In genomic region chr5:136626531-136626930, GRCh38 we compare ENCODE assay signal across 25 cellular contexts.
DNase-seq lines count a peak whose midpoint lies in the region.
"Had no signal": no experiment of that assay in that cellular context is flagged by ENCODE, and none has a peak within 500 bp of the region (broad histone marks: within the 10 kb centered on the region; RNA-seq: fewer than 3 reads in every experiment).

No MANE protein-coding gene starts in this region.

- H3K4me3 Mint-ChIP-seq in immature natural killer cell = no peak overlapping the region
- H3K4me3 Mint-ChIP-seq: B cell; CD14-positive monocyte; CD4-positive, alpha-beta memory T cell; CD4-positive, alpha-beta T cell; CD4-positive, CD25-positive, alpha-beta regulatory T cell; CD8-positive, alpha-beta memory T cell; CD8-positive, alpha-beta T cell had no signal

- H3K27me3 Mint-ChIP-seq in immature natural killer cell (ENCODE audit: low read depth in 3 of 3) = no peaks in the 10 kb centered on the region
- H3K27me3 Mint-ChIP-seq: B cell; CD4-positive, alpha-beta memory T cell; CD4-positive, alpha-beta T cell; CD4-positive, CD25-positive, alpha-beta regulatory T cell; CD8-positive, alpha-beta memory T cell had no signal

- peak; percentile 84 for DNase-seq in G401 (ENCODE audit: low spot score)
- DNase-seq in cerebellar cortex (ENCODE audit: low spot score) = peak; percentile 77
- no peak for DNase-seq in activated CD4-positive, alpha-beta T cell treated with anti-CD3 and anti-CD28 coated beads, Interleukin-2, amount 50 U/mL, for 1 hour
- no peak for DNase-seq in immature natural killer cell
- DNase-seq: 8988T; ACHN; AML-193; BE2C; Caco-2; Calu3; CD4-positive, alpha-beta memory T cell; CD4-positive, alpha-beta T cell; CD4-positive, CD25-positive, alpha-beta regulatory T cell; CD8-positive, alpha-beta memory T cell; CD8-positive, alpha-beta T cell; COR-L47; DMS 273 treated with DMSO at 0.1 percent for 48 hours; DMS153; DMS53; DMS79; DMS79 treated with DMSO at 0.1 percent for 48 hours; DND-41; EL had no signal

- peaks cover 0 to 24% (median 8%) of the 10 kb centered on the region in 6 donors for H3K9me3 Mint-ChIP-seq in immature natural killer cell
- H3K9me3 Mint-ChIP-seq: CD4-positive, alpha-beta T cell; CD8-positive, alpha-beta T cell had no signal

- no peak overlapping the region for H3K27ac Mint-ChIP-seq in immature natural killer cell
- H3K27ac Mint-ChIP-seq: B cell; CD14-positive monocyte; CD4-positive, alpha-beta memory T cell; CD4-positive, alpha-beta T cell; CD8-positive, alpha-beta memory T cell; CD8-positive, alpha-beta T cell had no signal

- in situ Hi-C loops in G401 (cut with HindIII; ENCODE audit: low sequenced_read_pairs) = no loop called here

- H3K36me3 Mint-ChIP-seq in immature natural killer cell = no peaks in the 10 kb centered on the region
- H3K36me3 Mint-ChIP-seq: CD14-positive monocyte; CD4-positive, alpha-beta memory T cell; CD4-positive, CD25-positive, alpha-beta regulatory T cell; CD8-positive, alpha-beta memory T cell; CD8-positive, alpha-beta T cell had no signal

- H3K4me1 Mint-ChIP-seq in immature natural killer cell = no peaks in the 10 kb centered on the region
- H3K4me1 Mint-ChIP-seq: B cell; CD14-positive monocyte; CD4-positive, alpha-beta memory T cell; CD4-positive, CD25-positive, alpha-beta regulatory T cell; CD8-positive, alpha-beta memory T cell had no signal

Comparison
In these comparisons a context has a peak if more than half of its experiments do, and no peak if none do; other contexts are left out.
1. DNase-seq: peak in G401 (single experiment) and cerebellar cortex (single experiment); none in activated CD4-positive, alpha-beta T cell treated with anti-CD3 and anti-CD28 coated beads, Interleukin-2, amount 50 U/mL, for 1 hour (single experiment) and immature natural killer cell (0 of 3).